Comparison of ENCODE assay signal across 22 cellular contexts in the genomic region with DNA sequence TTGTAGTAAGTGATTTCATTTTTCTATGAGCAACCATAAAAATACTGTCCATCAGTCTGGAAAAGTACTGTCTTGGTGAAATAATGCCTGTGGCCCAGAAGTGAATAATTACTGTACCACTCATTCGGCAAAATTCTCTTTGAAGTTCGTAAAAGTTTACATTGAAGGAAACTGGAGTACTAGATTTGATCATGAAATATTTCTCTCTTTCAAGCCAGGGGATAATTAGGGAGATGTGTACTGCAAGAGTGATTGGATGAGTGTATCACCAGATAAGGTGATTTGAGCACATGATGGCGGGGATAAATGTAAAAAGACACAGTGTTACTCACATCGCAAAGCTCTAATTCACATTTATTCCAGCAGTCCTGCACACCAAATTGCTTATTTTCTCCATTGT.
"Had no signal": no experiment of that assay in that cellular context is flagged by ENCODE, and none has a peak within 500 bp of the region (broad histone marks: within the 10 kb centered on the region; RNA-seq: fewer than 3 reads in every experiment).

No MANE protein-coding gene starts in this region.

- H3K27ac Mint-ChIP-seq: T-helper 17 cell had no signal

- H3K9me3 ChIP-seq: Peyer's patch, SJCRH30 had no signal

- H3K4me2 ChIP-seq: PC-9 had no signal

- H3K36me3 ChIP-seq: Peyer's patch, SJCRH30 had no signal

- H3K27me3 Mint-ChIP-seq: T-helper 17 cell had no signal

- DNase-seq: Karpas-422; KG1; MM.1S; NCI-H1092 treated with DMSO at 0.1 percent for 48 hours; NCI-H1417; NCI-H1436 treated with DMSO at 0.1 percent for 48 hours; NCI-H1694; NCI-H187 treated with DMSO at 0.1 percent for 48 hours; NCI-H2029 treated with DMSO at 0.1 percent for 48 hours; NCI-H2227 treated with DMSO at 0.1 percent for 48 hours; NCI-H524; NCI-H69; NCI-H774; NK-92 treated with Interleukin-12 subunit alpha and Interleukin-12 subunit beta, amount 100 ng/mL, for 24 hours; PC-9; Peyer's patch; SHP77 treated with DMSO at 0.1 percent for 48 hours; SJCRH30; T-helper 1 cell; T-helper 17 cell had no signal

- H3K4me3 Mint-ChIP-seq: T-helper 17 cell had no signal

- H3K4me1 Mint-ChIP-seq: T-helper 17 cell had no signal

- H3K27me3 ChIP-seq: Peyer's patch, SJCRH30 had no signal

- H3K4me3 ChIP-seq: PC-9, Peyer's patch, SJCRH30 had no signal

- ATAC-seq: Right ventricle myocardium inferior, SK-N-SH treated with all-trans-retinoic acid at 6 μM for 48 hours, T-helper 17 cell had no signal

- H3K4me1 ChIP-seq: Peyer's patch had no signal

- H3K27ac ChIP-seq: PC-9, Peyer's patch, SJCRH30 had no signal

- H2AFZ ChIP-seq: PC-9 had no signal
